In genomic region chr15:53844634-53845033, GRCh38 we compare ENCODE assay signal across 26 cellular contexts.
"Had no signal": no experiment of that assay in that cellular context is flagged by ENCODE, and none has a peak within 500 bp of the region (broad histone marks: within the 10 kb centered on the region; RNA-seq: fewer than 3 reads in every experiment).

No MANE protein-coding gene starts in this region.

- H3K27me3 ChIP-seq: heart left ventricle, ovary, sigmoid colon, spleen, testis, thyroid gland, transverse colon, upper lobe of left lung, vagina had no signal

- H3K4me1 ChIP-seq: heart left ventricle, lower lobe of right lung, prostate gland, sigmoid colon, spleen, testis, thyroid gland, upper lobe of left lung, vagina had no signal

- H3K9me3 Mint-ChIP-seq: stimulated activated memory B cell treated with anti-CD40 and anti-IgM and Interleukin-4, amounts not matched to agents 10 μg/mL and 1 μg/mL and 100 μg/mL, for 72 hours had no signal

- H3K27ac ChIP-seq: heart left ventricle, lower lobe of right lung, ovary, prostate gland, sigmoid colon, spleen, testis, thyroid gland, upper lobe of left lung, vagina had no signal

- H3K4me3 Mint-ChIP-seq: naive B cell; natural killer cell; stimulated activated memory B cell treated with anti-CD40 and anti-IgM and Interleukin-4, amounts not matched to agents 10 μg/mL and 1 μg/mL and 100 μg/mL, for 72 hours; stimulated activated naive CD8-positive, alpha-beta T cell treated with anti-CD3 and anti-CD28 coated beads, Interleukin-15, amount 100 ng/mL, for 72 hours had no signal

- H3K27me3 Mint-ChIP-seq: stimulated activated memory B cell treated with anti-CD40 and anti-IgM and Interleukin-4, amounts not matched to agents 10 μg/mL and 1 μg/mL and 100 μg/mL, for 72 hours; stimulated activated naive CD8-positive, alpha-beta T cell treated with anti-CD3 and anti-CD28 coated beads, Interleukin-15, amount 100 ng/mL, for 72 hours had no signal

- H3K9me3 ChIP-seq: lower lobe of right lung, ovary, prostate gland, sigmoid colon, testis, thyroid gland, transverse colon, vagina had no signal

- DNase-seq: heart left ventricle; hippocampal formation; left cardiac atrium; lower lobe of right lung; mammary epithelial cell; mesenchymal stem cell; naive B cell; natural killer cell; ovary; retina; right cardiac atrium; sigmoid colon; spleen; stimulated activated CD4-positive, alpha-beta T cell treated with anti-CD3 and anti-CD28 coated beads, Interleukin-2, amount 100 ng/mL, for 48 hours; stimulated activated CD4-positive, alpha-beta T cell treated with anti-CD3 and anti-CD28 coated beads, Interleukin-4, amount 100 ng/mL, for 4 hours; stimulated activated CD8-positive, alpha-beta memory T cell treated with anti-CD3 and anti-CD28 coated beads, Interleukin-4, amount 100 ng/mL, for 48 hours; stimulated activated naive CD4-positive, alpha-beta T cell treated with Interleukin-2 at 50 U/mL for 16 hours; stimulated activated naive CD8-positive, alpha-beta T cell treated with anti-CD3 and anti-CD28 coated beads, Interleukin-15, amount 100 ng/mL, for 72 hours; testis; thyroid gland; transverse colon; upper lobe of left lung had no signal

- ATAC-seq: heart left ventricle; left cardiac atrium; left lobe of liver; lower lobe of right lung; natural killer cell; right cardiac atrium; stimulated activated memory B cell treated with anti-CD40 and anti-IgM and Interleukin-4, amounts not matched to agents 10 μg/mL and 1 μg/mL and 100 μg/mL, for 72 hours; stimulated activated naive CD8-positive, alpha-beta T cell treated with anti-CD3 and anti-CD28 coated beads, Interleukin-15, amount 100 ng/mL, for 72 hours had no signal

- H3K27ac Mint-ChIP-seq: natural killer cell; stimulated activated memory B cell treated with anti-CD40 and anti-IgM and Interleukin-4, amounts not matched to agents 10 μg/mL and 1 μg/mL and 100 μg/mL, for 72 hours; stimulated activated naive CD8-positive, alpha-beta T cell treated with anti-CD3 and anti-CD28 coated beads, Interleukin-15, amount 100 ng/mL, for 72 hours had no signal

- H3K4me3 ChIP-seq: heart left ventricle, lower lobe of right lung, ovary, prostate gland, sigmoid colon, spleen, testis, thyroid gland, transverse colon, upper lobe of left lung, vagina had no signal

- H3K36me3 ChIP-seq: heart left ventricle, lower lobe of right lung, ovary, prostate gland, sigmoid colon, spleen, thyroid gland, transverse colon, upper lobe of left lung, vagina had no signal

- H3K4me1 Mint-ChIP-seq: naive B cell; natural killer cell; stimulated activated memory B cell treated with anti-CD40 and anti-IgM and Interleukin-4, amounts not matched to agents 10 μg/mL and 1 μg/mL and 100 μg/mL, for 72 hours; stimulated activated naive CD8-positive, alpha-beta T cell treated with anti-CD3 and anti-CD28 coated beads, Interleukin-15, amount 100 ng/mL, for 72 hours had no signal

- H3K36me3 Mint-ChIP-seq: naive B cell; natural killer cell; stimulated activated memory B cell treated with anti-CD40 and anti-IgM and Interleukin-4, amounts not matched to agents 10 μg/mL and 1 μg/mL and 100 μg/mL, for 72 hours had no signal
